In the genomic region with DNA sequence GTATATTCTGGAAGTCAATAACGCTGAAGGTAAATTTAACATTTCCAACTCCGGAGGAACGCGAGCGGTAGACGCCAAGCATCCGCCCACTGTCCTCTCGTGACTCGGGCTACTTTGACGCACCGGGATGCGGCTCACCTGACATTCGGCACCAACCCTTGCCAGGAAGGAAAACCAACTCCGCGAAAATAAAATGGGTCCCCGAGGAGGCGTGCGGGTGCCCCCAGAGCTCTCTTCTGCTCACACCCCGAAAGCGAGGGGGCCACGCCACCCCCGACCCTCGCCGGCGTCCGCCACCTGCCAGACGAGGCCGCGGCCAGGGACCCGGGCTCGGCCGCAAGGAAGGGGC, we compare ENCODE assay signal across 1 cellular context.
A peak's percentile ranks its signal among the peaks of the same experiment; 100 is the strongest.
TF ChIP-seq lines count a peak whose summit lies in the region.

No MANE protein-coding gene starts in this region.

TF ChIP-seq in K562, 482 proteins besides CTCF, POLR2A, EP300 and RAD21 (continued from another document):
- TF ChIP-seq, protein P1, sequence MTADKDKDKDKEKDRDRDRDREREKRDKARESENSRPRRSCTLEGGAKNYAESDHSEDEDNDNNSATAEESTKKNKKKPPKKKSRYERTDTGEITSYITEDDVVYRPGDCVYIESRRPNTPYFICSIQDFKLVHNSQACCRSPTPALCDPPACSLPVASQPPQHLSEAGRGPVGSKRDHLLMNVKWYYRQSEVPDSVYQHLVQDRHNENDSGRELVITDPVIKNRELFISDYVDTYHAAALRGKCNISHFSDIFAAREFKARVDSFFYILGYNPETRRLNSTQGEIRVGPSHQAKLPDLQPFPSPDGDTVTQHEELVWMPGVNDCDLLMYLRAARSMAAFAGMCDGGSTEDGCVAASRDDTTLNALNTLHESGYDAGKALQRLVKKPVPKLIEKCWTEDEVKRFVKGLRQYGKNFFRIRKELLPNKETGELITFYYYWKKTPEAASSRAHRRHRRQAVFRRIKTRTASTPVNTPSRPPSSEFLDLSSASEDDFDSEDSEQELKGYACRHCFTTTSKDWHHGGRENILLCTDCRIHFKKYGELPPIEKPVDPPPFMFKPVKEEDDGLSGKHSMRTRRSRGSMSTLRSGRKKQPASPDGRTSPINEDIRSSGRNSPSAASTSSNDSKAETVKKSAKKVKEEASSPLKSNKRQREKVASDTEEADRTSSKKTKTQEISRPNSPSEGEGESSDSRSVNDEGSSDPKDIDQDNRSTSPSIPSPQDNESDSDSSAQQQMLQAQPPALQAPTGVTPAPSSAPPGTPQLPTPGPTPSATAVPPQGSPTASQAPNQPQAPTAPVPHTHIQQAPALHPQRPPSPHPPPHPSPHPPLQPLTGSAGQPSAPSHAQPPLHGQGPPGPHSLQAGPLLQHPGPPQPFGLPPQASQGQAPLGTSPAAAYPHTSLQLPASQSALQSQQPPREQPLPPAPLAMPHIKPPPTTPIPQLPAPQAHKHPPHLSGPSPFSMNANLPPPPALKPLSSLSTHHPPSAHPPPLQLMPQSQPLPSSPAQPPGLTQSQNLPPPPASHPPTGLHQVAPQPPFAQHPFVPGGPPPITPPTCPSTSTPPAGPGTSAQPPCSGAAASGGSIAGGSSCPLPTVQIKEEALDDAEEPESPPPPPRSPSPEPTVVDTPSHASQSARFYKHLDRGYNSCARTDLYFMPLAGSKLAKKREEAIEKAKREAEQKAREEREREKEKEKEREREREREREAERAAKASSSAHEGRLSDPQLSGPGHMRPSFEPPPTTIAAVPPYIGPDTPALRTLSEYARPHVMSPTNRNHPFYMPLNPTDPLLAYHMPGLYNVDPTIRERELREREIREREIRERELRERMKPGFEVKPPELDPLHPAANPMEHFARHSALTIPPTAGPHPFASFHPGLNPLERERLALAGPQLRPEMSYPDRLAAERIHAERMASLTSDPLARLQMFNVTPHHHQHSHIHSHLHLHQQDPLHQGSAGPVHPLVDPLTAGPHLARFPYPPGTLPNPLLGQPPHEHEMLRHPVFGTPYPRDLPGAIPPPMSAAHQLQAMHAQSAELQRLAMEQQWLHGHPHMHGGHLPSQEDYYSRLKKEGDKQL (CRISPR knock-in tag; IDR thresholded peaks at IDR 0.05; ENCODE audit: borderline replicate concordance), result no peak
- TF ChIP-seq MYC (IDR thresholded peaks at IDR 0.05; ENCODE audit: low read depth, low read length), result no peak
- TF ChIP-seq MYC (CRISPR knock-in tag; IDR thresholded peaks at IDR 0.05; ENCODE audit: borderline replicate concordance, low read depth), result no peak
- TF ChIP-seq, protein P2, sequence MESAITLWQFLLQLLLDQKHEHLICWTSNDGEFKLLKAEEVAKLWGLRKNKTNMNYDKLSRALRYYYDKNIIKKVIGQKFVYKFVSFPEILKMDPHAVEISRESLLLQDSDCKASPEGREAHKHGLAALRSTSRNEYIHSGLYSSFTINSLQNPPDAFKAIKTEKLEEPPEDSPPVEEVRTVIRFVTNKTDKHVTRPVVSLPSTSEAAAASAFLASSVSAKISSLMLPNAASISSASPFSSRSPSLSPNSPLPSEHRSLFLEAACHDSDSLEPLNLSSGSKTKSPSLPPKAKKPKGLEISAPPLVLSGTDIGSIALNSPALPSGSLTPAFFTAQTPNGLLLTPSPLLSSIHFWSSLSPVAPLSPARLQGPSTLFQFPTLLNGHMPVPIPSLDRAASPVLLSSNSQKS (CRISPR knock-in tag; IDR thresholded peaks at IDR 0.05), result no peak
- no peak for TF ChIP-seq JUN (IDR thresholded peaks at IDR 0.05; ENCODE audit: borderline replicate concordance, low read depth, low read length)
- TF ChIP-seq JUN (CRISPR knock-in tag; IDR thresholded peaks at IDR 0.05; ENCODE audit: borderline replicate concordance), result 0 out of 2 replicates have a peak, but pooled peaks have one; percentile 26
- no peak for TF ChIP-seq HNRNPLL (IDR thresholded peaks at IDR 0.05; ENCODE audit: low read depth, low read length, poor library complexity, severe bottlenecking)
- no peak for TF ChIP-seq TAF7 (tag; IDR thresholded peaks at IDR 0.05)
- no peak for TF ChIP-seq CBX2 (IDR thresholded peaks at IDR 0.05; ENCODE audit: insufficient read depth, low read length, poor library complexity, severe bottlenecking)
- no peak for TF ChIP-seq SMC3 (conservative IDR thresholded peaks at IDR 0.05; ENCODE audit: insufficient read depth, low read depth, low read length)
- TF ChIP-seq, protein P3, sequence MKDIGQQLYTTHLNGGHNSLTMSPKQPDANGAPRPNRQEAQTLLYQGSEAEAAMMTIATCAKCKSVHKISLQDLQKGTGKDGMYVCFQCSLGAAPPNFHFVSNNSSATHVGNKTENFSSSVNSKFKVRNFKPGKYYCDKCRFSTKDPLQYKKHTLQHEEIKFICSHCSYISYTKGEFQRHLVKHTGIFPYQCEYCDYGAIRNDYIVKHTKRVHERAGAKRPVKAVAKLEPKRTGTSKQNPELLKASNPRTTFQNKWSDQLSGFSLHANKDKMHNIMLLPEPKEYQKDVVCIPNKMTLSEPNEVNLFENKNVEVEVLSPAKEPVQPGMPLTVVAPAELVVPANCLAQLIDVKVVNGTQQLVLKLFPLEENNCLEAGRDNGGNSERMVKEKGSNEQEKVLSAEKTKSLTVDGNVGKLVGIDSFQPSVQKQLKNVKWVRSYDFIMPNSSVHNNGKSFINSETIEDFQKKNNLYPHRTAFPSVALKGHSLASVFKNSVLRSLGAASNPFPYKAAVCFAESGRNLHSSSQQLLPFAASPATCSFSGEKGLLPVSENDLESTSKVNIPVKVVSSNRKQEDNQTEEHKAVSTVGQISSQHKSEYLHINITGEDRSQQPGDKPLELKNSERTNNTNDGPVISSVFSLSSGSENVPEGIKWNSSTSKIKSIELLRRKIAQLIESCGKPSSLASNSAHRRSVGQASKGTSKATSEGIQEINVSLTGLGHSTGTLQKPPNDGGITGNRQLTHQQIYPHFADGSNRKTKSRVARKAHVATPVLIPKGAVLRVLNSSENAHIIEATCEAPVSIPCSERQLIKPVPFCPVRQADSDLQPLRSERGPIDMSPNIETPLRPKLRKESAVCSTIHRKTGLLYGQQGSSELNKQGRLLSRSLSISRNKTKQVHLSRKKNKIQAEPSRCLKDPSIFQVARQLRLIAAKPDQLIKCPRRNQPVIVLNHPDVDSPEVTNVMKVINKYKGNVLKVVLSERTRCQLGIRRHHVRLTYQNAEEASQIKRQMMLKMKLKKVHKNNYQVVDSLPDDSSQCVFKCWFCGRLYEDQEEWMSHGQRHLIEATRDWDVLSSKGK (CRISPR knock-in tag; IDR thresholded peaks at IDR 0.05), result no peak
- TF ChIP-seq NR2C2 (CRISPR knock-in tag; IDR thresholded peaks at IDR 0.05), result no peak
- TF ChIP-seq NR2C2 (tag; IDR thresholded peaks at IDR 0.05), result no peak
- TF ChIP-seq ZZZ3 (IDR thresholded peaks at IDR 0.05), result no peak
- TF ChIP-seq FOXK2 (conservative IDR thresholded peaks at IDR 0.05 in 1 of 2, IDR thresholded peaks at IDR 0.05 in 1 of 2; ENCODE audit: low read depth in 2 of 2), result no peak
- TF ChIP-seq, protein P4, sequence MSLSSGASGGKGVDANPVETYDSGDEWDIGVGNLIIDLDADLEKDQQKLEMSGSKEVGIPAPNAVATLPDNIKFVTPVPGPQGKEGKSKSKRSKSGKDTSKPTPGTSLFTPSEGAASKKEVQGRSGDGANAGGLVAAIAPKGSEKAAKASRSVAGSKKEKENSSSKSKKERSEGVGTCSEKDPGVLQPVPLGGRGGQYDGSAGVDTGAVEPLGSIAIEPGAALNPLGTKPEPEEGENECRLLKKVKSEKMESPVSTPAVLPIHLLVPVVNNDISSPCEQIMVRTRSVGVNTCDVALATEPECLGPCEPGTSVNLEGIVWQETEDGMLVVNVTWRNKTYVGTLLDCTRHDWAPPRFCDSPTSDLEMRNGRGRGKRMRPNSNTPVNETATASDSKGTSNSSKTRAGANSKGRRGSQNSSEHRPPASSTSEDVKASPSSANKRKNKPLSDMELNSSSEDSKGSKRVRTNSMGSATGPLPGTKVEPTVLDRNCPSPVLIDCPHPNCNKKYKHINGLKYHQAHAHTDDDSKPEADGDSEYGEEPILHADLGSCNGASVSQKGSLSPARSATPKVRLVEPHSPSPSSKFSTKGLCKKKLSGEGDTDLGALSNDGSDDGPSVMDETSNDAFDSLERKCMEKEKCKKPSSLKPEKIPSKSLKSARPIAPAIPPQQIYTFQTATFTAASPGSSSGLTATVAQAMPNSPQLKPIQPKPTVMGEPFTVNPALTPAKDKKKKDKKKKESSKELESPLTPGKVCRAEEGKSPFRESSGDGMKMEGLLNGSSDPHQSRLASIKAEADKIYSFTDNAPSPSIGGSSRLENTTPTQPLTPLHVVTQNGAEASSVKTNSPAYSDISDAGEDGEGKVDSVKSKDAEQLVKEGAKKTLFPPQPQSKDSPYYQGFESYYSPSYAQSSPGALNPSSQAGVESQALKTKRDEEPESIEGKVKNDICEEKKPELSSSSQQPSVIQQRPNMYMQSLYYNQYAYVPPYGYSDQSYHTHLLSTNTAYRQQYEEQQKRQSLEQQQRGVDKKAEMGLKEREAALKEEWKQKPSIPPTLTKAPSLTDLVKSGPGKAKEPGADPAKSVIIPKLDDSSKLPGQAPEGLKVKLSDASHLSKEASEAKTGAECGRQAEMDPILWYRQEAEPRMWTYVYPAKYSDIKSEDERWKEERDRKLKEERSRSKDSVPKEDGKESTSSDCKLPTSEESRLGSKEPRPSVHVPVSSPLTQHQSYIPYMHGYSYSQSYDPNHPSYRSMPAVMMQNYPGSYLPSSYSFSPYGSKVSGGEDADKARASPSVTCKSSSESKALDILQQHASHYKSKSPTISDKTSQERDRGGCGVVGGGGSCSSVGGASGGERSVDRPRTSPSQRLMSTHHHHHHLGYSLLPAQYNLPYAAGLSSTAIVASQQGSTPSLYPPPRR (CRISPR knock-in tag; IDR thresholded peaks at IDR 0.05; ENCODE audit: borderline replicate concordance), result 0 out of 2 replicates have a peak, but pooled peaks have one; percentile 11
- peak; percentile 23 for TF ChIP-seq SAP30 (IDR thresholded peaks at IDR 0.05; ENCODE audit: borderline replicate concordance, insufficient read depth, low read depth, low read length, poor library complexity, severe bottlenecking)
- TF ChIP-seq, protein P5, sequence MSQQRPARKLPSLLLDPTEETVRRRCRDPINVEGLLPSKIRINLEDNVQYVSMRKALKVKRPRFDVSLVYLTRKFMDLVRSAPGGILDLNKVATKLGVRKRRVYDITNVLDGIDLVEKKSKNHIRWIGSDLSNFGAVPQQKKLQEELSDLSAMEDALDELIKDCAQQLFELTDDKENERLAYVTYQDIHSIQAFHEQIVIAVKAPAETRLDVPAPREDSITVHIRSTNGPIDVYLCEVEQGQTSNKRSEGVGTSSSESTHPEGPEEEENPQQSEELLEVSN (IDR thresholded peaks at IDR 0.05; ENCODE audit: borderline replicate concordance in 1 of 2, extremely low read depth in 1 of 2, insufficient read depth in 1 of 2, insufficient read length in 1 of 2, low read depth in 1 of 2, low read length in 1 of 2, poor library complexity in 1 of 2, severe bottlenecking in 1 of 2), result peak in 1 of 2 experiments; percentile 65
- TF ChIP-seq, protein P6, sequence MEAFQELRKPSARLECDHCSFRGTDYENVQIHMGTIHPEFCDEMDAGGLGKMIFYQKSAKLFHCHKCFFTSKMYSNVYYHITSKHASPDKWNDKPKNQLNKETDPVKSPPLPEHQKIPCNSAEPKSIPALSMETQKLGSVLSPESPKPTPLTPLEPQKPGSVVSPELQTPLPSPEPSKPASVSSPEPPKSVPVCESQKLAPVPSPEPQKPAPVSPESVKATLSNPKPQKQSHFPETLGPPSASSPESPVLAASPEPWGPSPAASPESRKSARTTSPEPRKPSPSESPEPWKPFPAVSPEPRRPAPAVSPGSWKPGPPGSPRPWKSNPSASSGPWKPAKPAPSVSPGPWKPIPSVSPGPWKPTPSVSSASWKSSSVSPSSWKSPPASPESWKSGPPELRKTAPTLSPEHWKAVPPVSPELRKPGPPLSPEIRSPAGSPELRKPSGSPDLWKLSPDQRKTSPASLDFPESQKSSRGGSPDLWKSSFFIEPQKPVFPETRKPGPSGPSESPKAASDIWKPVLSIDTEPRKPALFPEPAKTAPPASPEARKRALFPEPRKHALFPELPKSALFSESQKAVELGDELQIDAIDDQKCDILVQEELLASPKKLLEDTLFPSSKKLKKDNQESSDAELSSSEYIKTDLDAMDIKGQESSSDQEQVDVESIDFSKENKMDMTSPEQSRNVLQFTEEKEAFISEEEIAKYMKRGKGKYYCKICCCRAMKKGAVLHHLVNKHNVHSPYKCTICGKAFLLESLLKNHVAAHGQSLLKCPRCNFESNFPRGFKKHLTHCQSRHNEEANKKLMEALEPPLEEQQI (IDR thresholded peaks at IDR 0.05), result no peak
- TF ChIP-seq, protein P7, sequence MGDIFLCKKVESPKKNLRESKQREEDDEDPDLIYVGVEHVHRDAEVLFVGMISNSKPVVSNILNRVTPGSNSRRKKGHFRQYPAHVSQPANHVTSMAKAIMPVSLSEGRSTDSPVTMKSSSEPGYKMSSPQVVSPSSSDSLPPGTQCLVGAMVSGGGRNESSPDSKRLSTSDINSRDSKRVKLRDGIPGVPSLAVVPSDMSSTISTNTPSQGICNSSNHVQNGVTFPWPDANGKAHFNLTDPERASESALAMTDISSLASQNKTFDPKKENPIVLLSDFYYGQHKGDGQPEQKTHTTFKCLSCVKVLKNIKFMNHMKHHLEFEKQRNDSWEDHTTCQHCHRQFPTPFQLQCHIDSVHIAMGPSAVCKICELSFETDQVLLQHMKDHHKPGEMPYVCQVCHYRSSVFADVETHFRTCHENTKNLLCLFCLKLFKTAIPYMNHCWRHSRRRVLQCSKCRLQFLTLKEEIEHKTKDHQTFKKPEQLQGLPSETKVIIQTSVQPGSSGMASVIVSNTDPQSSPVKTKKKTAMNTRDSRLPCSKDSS (IDR thresholded peaks at IDR 0.05; ENCODE audit: low read depth, partially characterized antibody), result no peak
- TF ChIP-seq SRSF7 (optimal IDR thresholded peaks at IDR 0.05; ENCODE audit: low read depth, low read length), result no peak
- TF ChIP-seq KLF6 (CRISPR knock-in tag; IDR thresholded peaks at IDR 0.05; ENCODE audit: borderline replicate concordance), result no peak
- no peak for TF ChIP-seq ZNF12 (CRISPR knock-in tag; IDR thresholded peaks at IDR 0.05)
- TF ChIP-seq ZBTB7A (IDR thresholded peaks at IDR 0.05; ENCODE audit: borderline replicate concordance, control insufficient read depth, low read depth, low read length), result 0 out of 2 replicates have a peak, but pooled peaks have one; percentile 47
- TF ChIP-seq BRF1 (IDR thresholded peaks at IDR 0.05; ENCODE audit: borderline replicate concordance, extremely low read depth, insufficient read length), result no peak
- TF ChIP-seq BRD4 (IDR thresholded peaks at IDR 0.05), result no peak
- TF ChIP-seq SETDB1 (IDR thresholded peaks at IDR 0.05; ENCODE audit: low read length), result no peak
TF ChIP-seq in K562: peak in this region for 11.
